13 cellular contexts compared by ENCODE assay signal in the genomic region with DNA sequence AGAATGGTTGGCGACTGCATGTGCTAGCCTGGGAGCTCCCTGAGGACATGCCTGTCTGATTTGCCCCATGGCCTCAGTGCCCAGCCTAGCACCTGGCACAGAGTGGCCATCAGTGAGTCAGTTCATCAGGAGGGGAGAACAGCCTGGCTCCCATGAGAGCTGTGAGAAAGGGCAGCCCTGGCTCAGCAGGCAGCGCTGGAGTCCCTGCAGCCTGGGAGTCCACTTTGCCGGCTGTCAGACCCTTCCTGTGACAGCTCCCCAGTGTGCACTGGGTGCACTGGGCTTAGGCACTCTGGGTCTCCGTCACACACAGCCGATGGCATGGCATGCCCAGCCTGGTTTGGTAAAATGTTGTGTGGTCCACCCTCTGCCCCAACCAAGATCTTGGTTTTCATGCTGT.
"Had no signal": no experiment of that assay in that cellular context is flagged by ENCODE, and none has a peak within 500 bp of the region (broad histone marks: within the 10 kb centered on the region; RNA-seq: fewer than 3 reads in every experiment).

No MANE protein-coding gene starts in this region.

- H3K9me3 Mint-ChIP-seq: mesothelial cell of epicardium, nephron progenitor cell had no signal

- H3K27me3 ChIP-seq: brain microvascular endothelial cell, dorsolateral prefrontal cortex, tibial nerve, vagina had no signal

- H3K4me3 ChIP-seq: dorsolateral prefrontal cortex, lung, tibial nerve, vagina had no signal

- DNase-seq: aorta, left cardiac atrium, occipital lobe had no signal

- ATAC-seq: stimulated activated naive CD8-positive, alpha-beta T cell treated with anti-CD3 and anti-CD28 coated beads, Interleukin-15, Interleukin-2, amounts not matched to agents 100 U/mL and 50 U/mL, for 24 hours had no signal

- H3K27ac Mint-ChIP-seq: mesothelial cell of epicardium, nephron progenitor cell had no signal

- H3K27ac ChIP-seq: brain microvascular endothelial cell, tibial nerve, vagina, WERI-Rb-1 had no signal

- FAIRE-seq: colon had no signal

- H3K36me3 Mint-ChIP-seq: mesothelial cell of epicardium had no signal

- H3K4me3 Mint-ChIP-seq: mesothelial cell of epicardium, nephron progenitor cell had no signal

- H3K9me3 ChIP-seq: tibial nerve, vagina had no signal

- H3K36me3 ChIP-seq: brain microvascular endothelial cell, tibial nerve, vagina, WERI-Rb-1 had no signal
